18 cellular contexts compared by ENCODE assay signal in the genomic region with DNA sequence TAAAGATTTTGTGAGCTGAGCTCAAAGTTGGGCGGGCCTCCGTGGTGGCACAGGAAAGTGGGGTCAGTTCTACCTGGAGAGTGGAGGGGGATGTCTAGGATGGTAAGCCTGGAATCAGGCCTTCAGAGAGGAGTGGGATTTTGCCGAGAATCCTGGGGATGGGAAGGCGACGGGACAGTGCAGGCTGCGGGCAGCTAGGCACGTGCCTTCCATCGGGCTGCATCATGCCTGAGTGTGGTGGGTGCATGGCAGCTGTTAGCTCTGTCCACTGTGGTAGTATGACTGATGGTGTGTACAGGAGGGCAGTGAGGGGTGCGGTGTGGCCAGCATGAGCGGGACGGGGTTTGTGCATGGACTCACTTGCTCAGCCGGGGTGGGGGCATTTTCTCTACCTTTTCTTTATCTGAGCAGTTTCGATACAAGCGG. TPM values are rescaled to one million over a fixed set of nuclear protein-coding genes. Genes with fewer than 3 reads are reported as not detected.
DNase-seq lines count a peak whose midpoint lies in the region; ATAC-seq and TF ChIP-seq lines count a peak whose summit lies in the region.
"Had no signal": no experiment of that assay in that cellular context is flagged by ENCODE, and none has a peak within 500 bp of the region (broad histone marks: within the 10 kb centered on the region; RNA-seq: fewer than 3 reads in every experiment).

No MANE protein-coding gene starts in this region.

- H3K27ac Mint-ChIP-seq in activated CD8-positive, alpha-beta T cell treated with anti-CD3 and anti-CD28 coated beads, Interleukin-2, amount 10 ng/mL, durations not matched to agents 7 days and 5 days = no peak overlapping the region
- H3K27ac Mint-ChIP-seq in activated CD8-positive, alpha-beta T cell treated with anti-CD3 and anti-CD28 coated beads for 36 hours = no peak overlapping the region
- H3K27ac Mint-ChIP-seq in chondrocyte (ENCODE audit: unreplicated experiment) = no peak overlapping the region
- H3K27ac Mint-ChIP-seq: activated naive CD8-positive, alpha-beta T cell treated with anti-CD3 and anti-CD28 coated beads for 36 hours; CD4-positive, CD25-positive, alpha-beta regulatory T cell; naive B cell; stimulated activated memory B cell treated with anti-CD40 and anti-IgM and Interleukin-4, amounts not matched to agents 10 μg/mL and 1 μg/mL and 100 μg/mL, for 72 hours had no signal

- H3K27ac ChIP-seq in mesodermal cell (ENCODE audit: low read depth, low read length, severe bottlenecking) = no peak overlapping the region
- H3K27ac ChIP-seq in subcutaneous abdominal adipose tissue (ENCODE audit: low read depth, low read length) = peak overlapping the region; percentile 62

- H3K36me3 Mint-ChIP-seq in activated CD8-positive, alpha-beta T cell treated with anti-CD3 and anti-CD28 coated beads, Interleukin-2, amount 10 ng/mL, durations not matched to agents 7 days and 5 days (ENCODE audit: low read depth) = no peaks in the 10 kb centered on the region
- no peaks in the 10 kb centered on the region for H3K36me3 Mint-ChIP-seq in activated CD8-positive, alpha-beta T cell treated with anti-CD3 and anti-CD28 coated beads for 36 hours (ENCODE audit: low read depth)
- H3K36me3 Mint-ChIP-seq in chondrocyte (ENCODE audit: low read depth) = no peaks in the 10 kb centered on the region
- H3K36me3 Mint-ChIP-seq: activated naive CD8-positive, alpha-beta T cell treated with anti-CD3 and anti-CD28 coated beads for 36 hours; CD4-positive, CD25-positive, alpha-beta regulatory T cell; stimulated activated memory B cell treated with anti-CD40 and anti-IgM and Interleukin-4, amounts not matched to agents 10 μg/mL and 1 μg/mL and 100 μg/mL, for 72 hours had no signal

- peak; percentile 2 for DNase-seq in activated CD8-positive, alpha-beta T cell treated with anti-CD3 and anti-CD28 coated beads, Interleukin-2, amount 10 ng/mL, durations not matched to agents 7 days and 5 days
- no peak for DNase-seq in activated CD8-positive, alpha-beta T cell treated with anti-CD3 and anti-CD28 coated beads for 36 hours
- DNase-seq in chondrocyte (ENCODE audit: low spot score) (peak; percentile 58), HPDE6-E6E7 (ENCODE audit: extremely low spot score) (no peak), HCEC 1CT (no peak)
- DNase-seq: activated CD4-positive, CD25-positive, alpha-beta regulatory T cell; activated naive CD8-positive, alpha-beta T cell treated with anti-CD3 and anti-CD28 coated beads for 36 hours; caudate nucleus; CD4-positive, CD25-positive, alpha-beta regulatory T cell; kidney glomerular epithelial cell; MM.1S; naive B cell; NCI-H2029 treated with DMSO at 0.1 percent for 48 hours; NCI-H526 had no signal

- WGBS in mesodermal cell (ENCODE audit: insufficient coverage in 2 of 2), 2 experiments = 94 to 98% methylated on average over 13 to 14 of the region's 14 CpGs

- peaks cover 9% of the 10 kb centered on the region for H3K4me1 Mint-ChIP-seq in activated CD8-positive, alpha-beta T cell treated with anti-CD3 and anti-CD28 coated beads, Interleukin-2, amount 10 ng/mL, durations not matched to agents 7 days and 5 days (ENCODE audit: low read depth)
- peaks cover 9% of the 10 kb centered on the region for H3K4me1 Mint-ChIP-seq in activated CD8-positive, alpha-beta T cell treated with anti-CD3 and anti-CD28 coated beads for 36 hours (ENCODE audit: low read depth)
- H3K4me1 Mint-ChIP-seq in chondrocyte (ENCODE audit: low read depth) = peaks cover 9% of the 10 kb centered on the region

- H3K9me3 Mint-ChIP-seq in activated CD8-positive, alpha-beta T cell treated with anti-CD3 and anti-CD28 coated beads, Interleukin-2, amount 10 ng/mL, durations not matched to agents 7 days and 5 days (ENCODE audit: insufficient read depth) = no peaks in the 10 kb centered on the region
- no peaks in the 10 kb centered on the region for H3K9me3 Mint-ChIP-seq in activated CD8-positive, alpha-beta T cell treated with anti-CD3 and anti-CD28 coated beads for 36 hours
- no peaks in the 10 kb centered on the region for H3K9me3 Mint-ChIP-seq in chondrocyte (ENCODE audit: low read depth)
- H3K9me3 Mint-ChIP-seq: activated naive CD8-positive, alpha-beta T cell treated with anti-CD3 and anti-CD28 coated beads for 36 hours; stimulated activated memory B cell treated with anti-CD40 and anti-IgM and Interleukin-4, amounts not matched to agents 10 μg/mL and 1 μg/mL and 100 μg/mL, for 72 hours had no signal

- H3K9ac ChIP-seq in subcutaneous abdominal adipose tissue (ENCODE audit: low read length in 5 of 5) = peak overlapping the region in 1 of 5 donors; percentile 21

- peaks cover 7 to 35% (median 30%) of the 10 kb centered on the region in 5 donors for H3K27me3 ChIP-seq in subcutaneous abdominal adipose tissue (ENCODE audit: control insufficient read depth in 5 of 5, insufficient read depth in 4 of 5, low read length in 5 of 5)

- intact Hi-C loops in activated CD8-positive, alpha-beta T cell treated with anti-CD3 and anti-CD28 coated beads for 36 hours (cut with micrococcal nuclease) = no loop called here

- CTCF ChIA-PET in activated CD8-positive, alpha-beta T cell treated with anti-CD3 and anti-CD28 coated beads, Interleukin-2, amount 10 ng/mL, durations not matched to agents 7 days and 5 days (lab: Charles Lee) = interaction anchor here (1.9 kb wide), 1 partner anchor 15 kb away, joined by 5 read pairs; no protein-coding TSS in a partner anchor
- CTCF ChIA-PET in activated CD8-positive, alpha-beta T cell treated with anti-CD3 and anti-CD28 coated beads for 36 hours (lab: Charles Lee) = no interaction called here

- H3K9me3 ChIP-seq in mesodermal cell (ENCODE audit: control insufficient read depth, low read length) (no peaks in the 10 kb centered on the region), subcutaneous abdominal adipose tissue (ENCODE audit: control insufficient read depth in 5 of 5, low read length in 5 of 5) (no peaks in the 10 kb centered on the region)

- H3K36me3 ChIP-seq in mesodermal cell (ENCODE audit: control insufficient read depth, insufficient read depth, low read length) = peaks cover 26% of the 10 kb centered on the region
- peaks cover 0 to 40% (median 18%) of the 10 kb centered on the region in 5 donors for H3K36me3 ChIP-seq in subcutaneous abdominal adipose tissue (ENCODE audit: control insufficient read depth in 5 of 5, insufficient read depth in 5 of 5, low read length in 5 of 5)

- TF ChIP-seq CTCF in activated CD8-positive, alpha-beta T cell treated with anti-CD3 and anti-CD28 coated beads for 36 hours (IDR thresholded peaks at IDR 0.05) = no peak
- no peak for TF ChIP-seq CTCF in chondrocyte (IDR thresholded peaks at IDR 0.05)

- POLR2A ChIA-PET in activated CD8-positive, alpha-beta T cell treated with anti-CD3 and anti-CD28 coated beads, Interleukin-2, amount 10 ng/mL, durations not matched to agents 7 days and 5 days (lab: Charles Lee) = no interaction called here
- POLR2A ChIA-PET in activated CD8-positive, alpha-beta T cell treated with anti-CD3 and anti-CD28 coated beads for 36 hours (lab: Charles Lee) = interaction anchor here (1.5 kb wide), 1 partner anchor 10 kb away, joined by 3 read pairs; no protein-coding TSS in a partner anchor

- H3K4me3 ChIP-seq in mesodermal cell (ENCODE audit: extremely low read depth, insufficient read depth, low read length, poor library complexity, severe bottlenecking) (peak overlapping the region; percentile 11), subcutaneous abdominal adipose tissue (ENCODE audit: low read depth in 1 of 5, low read length in 5 of 5) (peak overlapping the region; percentile 12 to 90 (median 81))

- no peak overlapping the region for H3K4me3 Mint-ChIP-seq in activated CD8-positive, alpha-beta T cell treated with anti-CD3 and anti-CD28 coated beads, Interleukin-2, amount 10 ng/mL, durations not matched to agents 7 days and 5 days
- no peak overlapping the region for H3K4me3 Mint-ChIP-seq in activated CD8-positive, alpha-beta T cell treated with anti-CD3 and anti-CD28 coated beads for 36 hours
- H3K4me3 Mint-ChIP-seq in chondrocyte (ENCODE audit: unreplicated experiment) = no peak overlapping the region
- H3K4me3 Mint-ChIP-seq: activated naive CD8-positive, alpha-beta T cell treated with anti-CD3 and anti-CD28 coated beads for 36 hours; stimulated activated memory B cell treated with anti-CD40 and anti-IgM and Interleukin-4, amounts not matched to agents 10 μg/mL and 1 μg/mL and 100 μg/mL, for 72 hours had no signal

- ATAC-seq in activated CD8-positive, alpha-beta T cell treated with anti-CD3 and anti-CD28 coated beads, Interleukin-2, amount 10 ng/mL, durations not matched to agents 7 days and 5 days = no peak
- ATAC-seq in activated CD8-positive, alpha-beta T cell treated with anti-CD3 and anti-CD28 coated beads for 36 hours = no peak
- ATAC-seq in HG02981 (IDR thresholded peaks at IDR 0.05; ENCODE audit: unreplicated experiment) = no peak
- ATAC-seq: stimulated activated memory B cell treated with anti-CD40 and anti-IgM and Interleukin-4, amounts not matched to agents 10 μg/mL and 1 μg/mL and 100 μg/mL, for 72 hours had no signal

- H3K4me1 ChIP-seq in mesodermal cell (ENCODE audit: control insufficient read depth, insufficient read depth, low read length, poor library complexity, severe bottlenecking) = peaks cover 8% of the 10 kb centered on the region
- H3K4me1 ChIP-seq in subcutaneous abdominal adipose tissue (ENCODE audit: control insufficient read depth in 5 of 5, insufficient read depth in 5 of 5, low read length in 5 of 5) = peaks cover 0 to 61% (median 19%) of the 10 kb centered on the region in 5 donors

- peaks cover 38% of the 10 kb centered on the region for H3K27me3 Mint-ChIP-seq in activated CD8-positive, alpha-beta T cell treated with anti-CD3 and anti-CD28 coated beads, Interleukin-2, amount 10 ng/mL, durations not matched to agents 7 days and 5 days (ENCODE audit: low read depth)
- peaks cover 26% of the 10 kb centered on the region for H3K27me3 Mint-ChIP-seq in activated CD8-positive, alpha-beta T cell treated with anti-CD3 and anti-CD28 coated beads for 36 hours
- peaks cover 7% of the 10 kb centered on the region for H3K27me3 Mint-ChIP-seq in chondrocyte (ENCODE audit: low read depth)

RNA-seq across cellular contexts. Expression of gene SHANK3, which starts 3.6 kb away (rescaled TPM):
- total RNA-seq in activated CD8-positive, alpha-beta T cell treated with anti-CD3 and anti-CD28 coated beads, Interleukin-2, amount 10 ng/mL, durations not matched to agents 7 days and 5 days = under 1 TPM in 1 of 2 experiments, not detected in 1; 0.05 TPM
- total RNA-seq in activated CD8-positive, alpha-beta T cell treated with anti-CD3 and anti-CD28 coated beads for 36 hours = under 1 TPM; 0.16 to 0.22 TPM
- total RNA-seq in chondrocyte = 3.9 to 7.5 TPM (median 7.0 TPM) in 3 replicates
- 25.5 TPM for polyA plus RNA-seq in mesodermal cell (2013, experiment 1 of 2)
- 17.5 TPM for polyA plus RNA-seq in mesodermal cell (2013, experiment 2 of 2)
- polyA plus RNA-seq: CD4-positive, CD25-positive, alpha-beta regulatory T cell had no signal

RNA-seq across cellular contexts. Expression of gene ARSA, which starts 48.3 kb away (rescaled TPM):
- total RNA-seq in activated CD8-positive, alpha-beta T cell treated with anti-CD3 and anti-CD28 coated beads, Interleukin-2, amount 10 ng/mL, durations not matched to agents 7 days and 5 days = 10 to 100 TPM; 28.8 to 35.1 TPM
- total RNA-seq in activated CD8-positive, alpha-beta T cell treated with anti-CD3 and anti-CD28 coated beads for 36 hours = 10 to 100 TPM; 11.6 to 11.8 TPM
- 37.6 to 39.8 TPM (median 39.3 TPM) in 3 replicates for total RNA-seq in chondrocyte
- polyA plus RNA-seq in mesodermal cell (2013, experiment 1 of 2) = 28.3 TPM
- polyA plus RNA-seq in mesodermal cell (2013, experiment 2 of 2) = 25.1 TPM

Comparison
In these comparisons a context has a peak if more than half of its experiments do, and no peak if none do; other contexts are left out.
1. DNase-seq: peak in activated CD8-positive, alpha-beta T cell treated with anti-CD3 and anti-CD28 coated beads, Interleukin-2, amount 10 ng/mL, durations not matched to agents 7 days and 5 days (single experiment) and chondrocyte (single experiment); none in activated CD8-positive, alpha-beta T cell treated with anti-CD3 and anti-CD28 coated beads for 36 hours (single experiment), HPDE6-E6E7 (single experiment) and HCEC 1CT (single experiment).